ENCODE assay signal across 20 cellular contexts in genomic region chr17:42782402-42783061, GRCh38. TPM values are rescaled to one million over a fixed set of nuclear protein-coding genes. Genes with fewer than 3 reads are reported as not detected.
DNase-seq lines count a peak whose midpoint lies in the region; ATAC-seq and TF ChIP-seq lines count a peak whose summit lies in the region.
"Had no signal": no experiment of that assay in that cellular context is flagged by ENCODE, and none has a peak within 500 bp of the region (broad histone marks: within the 10 kb centered on the region; RNA-seq: fewer than 3 reads in every experiment).

No MANE protein-coding gene starts in this region.

- peaks cover 22% of the 10 kb centered on the region for H3F3A ChIP-seq in neural progenitor cell (ENCODE audit: low read depth)

- H3K9me3 Mint-ChIP-seq in Caco-2 (ENCODE audit: unreplicated experiment) (no peaks in the 10 kb centered on the region), neural progenitor cell (no peaks in the 10 kb centered on the region)
- H3K9me3 Mint-ChIP-seq: T-helper 2 cell treated with Interferon-gamma antibody and Interleukin-4, amounts not matched to agents 5 μg/mL and 100 μg/mL, for 36 hours had no signal

- no peaks in the 10 kb centered on the region; the same call in 1 of the 2 replicates for H3K36me3 ChIP-seq in Caco-2 (ENCODE audit: control insufficient read depth, insufficient read depth, low read length)
- H3K36me3 ChIP-seq in fibroblast of lung (ENCODE audit: control insufficient read depth, insufficient read depth, low read length) = peaks cover 4% of the 10 kb centered on the region
- H3K36me3 ChIP-seq in rectal smooth muscle tissue (ENCODE audit: control insufficient read depth, insufficient read depth, low read length) = peaks cover 10% of the 10 kb centered on the region
- no peaks in the 10 kb centered on the region for H3K36me3 ChIP-seq in neural progenitor cell

- peaks cover 29% of the 10 kb centered on the region for H3K4me1 ChIP-seq in Caco-2
- peaks cover 19% of the 10 kb centered on the region for H3K4me1 ChIP-seq in fibroblast of lung (ENCODE audit: control insufficient read depth, extremely low read depth, insufficient read depth, low read length)
- H3K4me1 ChIP-seq in rectal smooth muscle tissue (ENCODE audit: control insufficient read depth, insufficient read depth, low read length) = no peaks in the 10 kb centered on the region
- H3K4me1 ChIP-seq in neural progenitor cell = no peaks in the 10 kb centered on the region

- no TSS peak for BruUV-seq in Caco-2 (replicated peaks; lab: Mats Ljungman, UMichigan)

- peak overlapping the region; percentile 23 for H3K4me2 ChIP-seq in fibroblast of lung (ENCODE audit: extremely low read depth, insufficient read depth, low read length)
- H3K4me2 ChIP-seq in neural progenitor cell = no peak overlapping the region

- H3K4me3 ChIP-seq in Caco-2 (ENCODE audit: low read depth, low read length) = no peak overlapping the region; the same call in 1 of the 2 replicates
- H3K4me3 ChIP-seq in WI38 (ENCODE audit: low read depth, low read length) = peak overlapping the region; percentile 68
- peak overlapping the region in 1 of 4 experiments; percentile 57 for H3K4me3 ChIP-seq in fibroblast of lung (replicated peaks in 1 of 4; ENCODE audit: control extremely low read depth in 1 of 4, insufficient read depth in 1 of 4, low read depth in 3 of 4, low read length in 4 of 4)
- H3K4me3 ChIP-seq in rectal smooth muscle tissue (ENCODE audit: low read length) = peak overlapping the region; percentile 51
- H3K4me3 ChIP-seq in neural progenitor cell = no peak overlapping the region
- H3K4me3 ChIP-seq: cardiac muscle cell, thyroid gland had no signal

- ATAC-seq in left lobe of liver (no peak), HG03039 (IDR thresholded peaks at IDR 0.05; ENCODE audit: unreplicated experiment) (no peak)

- no peak overlapping the region for H2AFZ ChIP-seq in fibroblast of lung (ENCODE audit: low read length)
- no peak overlapping the region for H2AFZ ChIP-seq in neural progenitor cell (replicated peaks)

- no peaks in the 10 kb centered on the region for H3K27me3 ChIP-seq in Caco-2 (replicated peaks; ENCODE audit: control insufficient read depth, insufficient read depth, low read length)
- H3K27me3 ChIP-seq in fibroblast of lung (ENCODE audit: control insufficient read depth, insufficient read depth, low read length) = peaks cover 10% of the 10 kb centered on the region
- peaks cover 37% of the 10 kb centered on the region for H3K27me3 ChIP-seq in rectal smooth muscle tissue (ENCODE audit: control insufficient read depth, insufficient read depth, low read length)
- peaks cover 46% of the 10 kb centered on the region for H3K27me3 ChIP-seq in neural progenitor cell

- CTCF ChIA-PET in Caco-2 (lab: Charles Lee) = interaction anchor here (1.8 kb wide), 1 partner anchor 19 kb away, joined by 4 read pairs; no protein-coding TSS in a partner anchor

- H4K20me1 ChIP-seq in fibroblast of lung (ENCODE audit: control insufficient read depth, extremely low read depth, insufficient read depth, low read length) (no peaks in the 10 kb centered on the region), neural progenitor cell (ENCODE audit: low read depth) (peaks cover 18% of the 10 kb centered on the region)

- H3K9me3 ChIP-seq in Caco-2 (no peaks in the 10 kb centered on the region), fibroblast of lung (ENCODE audit: control insufficient read depth, insufficient read depth, low read depth, low read length) (no peaks in the 10 kb centered on the region), neural progenitor cell (ENCODE audit: low read depth) (no peaks in the 10 kb centered on the region)
- H3K9me3 ChIP-seq: thyroid gland had no signal

- no peak overlapping the region for H3K27ac ChIP-seq in fibroblast of lung (ENCODE audit: insufficient read depth, low read length)
- no peak overlapping the region for H3K27ac ChIP-seq in rectal smooth muscle tissue (ENCODE audit: low read depth, low read length)
- no peak overlapping the region for H3K27ac ChIP-seq in neural progenitor cell
- H3K27ac ChIP-seq: cardiac muscle cell, HL-60, thyroid gland had no signal

- H3K4me1 Mint-ChIP-seq in Caco-2 (ENCODE audit: low read depth, unreplicated experiment) = peaks cover 19% of the 10 kb centered on the region
- H3K4me1 Mint-ChIP-seq in neural progenitor cell = peaks cover 12% of the 10 kb centered on the region

- H3K4me3 Mint-ChIP-seq in Caco-2 (ENCODE audit: unreplicated experiment) = peak overlapping the region; percentile 40
- no peak overlapping the region for H3K4me3 Mint-ChIP-seq in neural progenitor cell
- H3K4me3 Mint-ChIP-seq: T-helper 2 cell treated with Interferon-gamma antibody and Interleukin-4, amounts not matched to agents 5 μg/mL and 100 μg/mL, for 36 hours had no signal

- POLR2A ChIA-PET in Caco-2 (lab: Charles Lee) = interaction anchor here (0.7 kb wide), 1 partner anchor 22 kb away, joined by 3 read pairs; no protein-coding TSS in a partner anchor

- H3K27ac Mint-ChIP-seq in Caco-2 (ENCODE audit: unreplicated experiment) (no peak overlapping the region), neural progenitor cell (no peak overlapping the region)
- H3K27ac Mint-ChIP-seq: T-helper 2 cell treated with Interferon-gamma antibody and Interleukin-4, amounts not matched to agents 5 μg/mL and 100 μg/mL, for 36 hours had no signal

- intact Hi-C loops in Caco-2 (cut with micrococcal nuclease; ENCODE audit: unreplicated experiment) = loop anchor here (5.0 kb wide), 1 partner anchor 40 kb away; the partner anchor contains the start of gene BECN1

- no peak overlapping the region for H3K9ac ChIP-seq in fibroblast of lung (ENCODE audit: insufficient read depth, low read length)
- no peak overlapping the region for H3K9ac ChIP-seq in rectal smooth muscle tissue (ENCODE audit: low read length)
- H3K9ac ChIP-seq in neural progenitor cell = no peak overlapping the region

- H3K79me2 ChIP-seq in fibroblast of lung (ENCODE audit: control insufficient read depth, insufficient read depth, low read length) (no peaks in the 10 kb centered on the region), neural progenitor cell (ENCODE audit: low read depth) (no peaks in the 10 kb centered on the region)

- peaks cover 30% of the 10 kb centered on the region for H3K36me3 Mint-ChIP-seq in Caco-2 (ENCODE audit: insufficient read depth, unreplicated experiment)
- H3K36me3 Mint-ChIP-seq in neural progenitor cell = peaks cover 7% of the 10 kb centered on the region

- TF ChIP-seq CTCF in Caco-2 (IDR thresholded peaks at IDR 0.05; ENCODE audit: insufficient read depth in 1 of 2, low read depth in 1 of 2, low read length in 1 of 2, severe bottlenecking in 1 of 2, unreplicated experiment in 1 of 2) (no peak), WI38 (IDR thresholded peaks at IDR 0.05; ENCODE audit: low read depth, low read length) (no peak), fibroblast of lung (conservative IDR thresholded peaks at IDR 0.05 in 1 of 2, IDR thresholded peaks at IDR 0.05 in 1 of 2; ENCODE audit: low read depth in 1 of 2, low read length in 2 of 2) (no peak), neural progenitor cell (IDR thresholded peaks at IDR 0.05) (no peak)

- no peaks in the 10 kb centered on the region for H3K27me3 Mint-ChIP-seq in Caco-2 (ENCODE audit: insufficient read depth, unreplicated experiment)
- H3K27me3 Mint-ChIP-seq in neural progenitor cell (ENCODE audit: insufficient read depth, low read depth) = peaks cover 22% of the 10 kb centered on the region

- DNase-seq in Caco-2 (no peak), fibroblast of lung (ENCODE audit: low read depth in 2 of 2) (no peak), left lobe of liver (ENCODE audit: low spot score) (no peak), neural progenitor cell (ENCODE audit: low spot score) (no peak)
- no peak for DNase-seq in activated effector memory CD4-positive, alpha-beta T cell treated with Interleukin-2 at 50 U/mL for 16 hours
- DNase-seq: activated naive CD4-positive, alpha-beta T cell treated with anti-CD3 and anti-CD28 coated beads, Interleukin-2, amount 50 U/mL, for 16 hours; C1 segment of cervical spinal cord; DMS53; Kasumi-1; NCI-H1436; NCI-H2227 treated with DMSO at 0.1 percent for 48 hours; NK-92 treated with Interleukin-12 subunit alpha and Interleukin-12 subunit beta, amount 100 ng/mL, for 24 hours; SHP77; thyroid gland had no signal

RNA-seq across cellular contexts. Expression of gene WNK4, which starts 2.1 kb away (rescaled TPM):
- 3.3 and 4.1 TPM in 2 replicates for total RNA-seq in Caco-2 (2022)
- total RNA-seq in fibroblast of lung = under 0.01 and 0.51 TPM in 2 replicates
- 0.35 and 0.84 TPM in 2 replicates for polyA plus RNA-seq in fibroblast of lung
- polyA plus RNA-seq in fibroblast of lung (2012) = 1.7 and 2.3 TPM in 2 replicates
- 3.1 and 5.3 TPM in 2 replicates for polyA minus RNA-seq in fibroblast of lung (ENCODE audit: low replicate concordance)
- 0.53 TPM for total RNA-seq in left lobe of liver
- total RNA-seq in neural progenitor cell (ENCODE audit: low replicate concordance) = 0.12 TPM in 1 of 2 replicates, not detected in the other

RNA-seq across cellular contexts. Expression of gene VPS25, which starts 9.3 kb away (rescaled TPM):
- total RNA-seq in Caco-2 (2022) (96.0 and 103 TPM in 2 replicates), fibroblast of lung (43.6 and 44.7 TPM in 2 replicates), left lobe of liver (30.9 TPM), neural progenitor cell (ENCODE audit: low replicate concordance) (77.5 and 114 TPM in 2 replicates)
- polyA plus RNA-seq in fibroblast of lung = 92.7 and 121 TPM in 2 replicates
- polyA plus RNA-seq in fibroblast of lung (2012) = 77.9 and 98.9 TPM in 2 replicates
- 40.8 and 74.3 TPM in 2 replicates for polyA minus RNA-seq in fibroblast of lung (ENCODE audit: low replicate concordance)

RNA-seq across cellular contexts. Expression of gene COA3, which starts 16.0 kb away (rescaled TPM):
- total RNA-seq in Caco-2 (2022) (63.5 and 63.6 TPM in 2 replicates), fibroblast of lung (53.5 and 59.8 TPM in 2 replicates), left lobe of liver (62.9 TPM), neural progenitor cell (ENCODE audit: low replicate concordance) (61.2 and 74.5 TPM in 2 replicates)
- polyA plus RNA-seq in fibroblast of lung = 80.3 and 97.1 TPM in 2 replicates
- polyA plus RNA-seq in fibroblast of lung (2012) = 104 and 125 TPM in 2 replicates
- polyA minus RNA-seq in fibroblast of lung (ENCODE audit: low replicate concordance) = 60.9 and 79.8 TPM in 2 replicates

RNA-seq across cellular contexts. Expression of gene CNTD1, which starts 16.1 kb away (rescaled TPM):
- total RNA-seq in Caco-2 (2022) = 1.7 and 2.2 TPM in 2 replicates
- total RNA-seq in fibroblast of lung = 0.26 and 0.66 TPM in 2 replicates
- 0.14 TPM in 1 of 2 replicates, not detected in the other for polyA plus RNA-seq in fibroblast of lung
- polyA plus RNA-seq in fibroblast of lung (2012) = 0.27 and 0.51 TPM in 2 replicates
- polyA minus RNA-seq in fibroblast of lung (ENCODE audit: low replicate concordance) = not detected in 2 replicates
- not detected for total RNA-seq in left lobe of liver
- 0.06 TPM in 1 of 2 replicates, not detected in the other for total RNA-seq in neural progenitor cell (ENCODE audit: low replicate concordance)

RNA-seq across cellular contexts. Expression of gene RAMP2, which starts 21.5 kb away (rescaled TPM):
- total RNA-seq in Caco-2 (2022) (21.4 and 24.3 TPM in 2 replicates), fibroblast of lung (0.17 and 0.26 TPM in 2 replicates), left lobe of liver (3.4 TPM), neural progenitor cell (ENCODE audit: low replicate concordance) (0.51 and 5.8 TPM in 2 replicates)
- polyA plus RNA-seq in fibroblast of lung = 0.17 and 0.45 TPM in 2 replicates
- polyA plus RNA-seq in fibroblast of lung (2012) = 0.36 and 0.43 TPM in 2 replicates
- polyA minus RNA-seq in fibroblast of lung (ENCODE audit: low replicate concordance) = 1.5 and 10.0 TPM in 2 replicates

Comparison
In these comparisons a context has a peak if more than half of its experiments do, and no peak if none do; other contexts are left out.
1. H3K4me3 ChIP-seq: peak in WI38 (single experiment) and rectal smooth muscle tissue (single experiment); none in Caco-2 (single experiment) and neural progenitor cell (single experiment).